Comparison of ENCODE assay signal across 1 cellular context in genomic region chr1:109912214-109912861, GRCh38.
A peak's percentile ranks its signal among the peaks of the same experiment; 100 is the strongest.
TF ChIP-seq lines count a peak whose summit lies in the region.

No MANE protein-coding gene starts in this region.

TF ChIP-seq in K562, 482 proteins besides CTCF, POLR2A, EP300 and RAD21 (continued from another document):
- TF ChIP-seq ZNF449 (CRISPR knock-in tag; IDR thresholded peaks at IDR 0.05) (no peak), ZNF184 (CRISPR knock-in tag; IDR thresholded peaks at IDR 0.05) (no peak), PHF8 (IDR thresholded peaks at IDR 0.05; ENCODE audit: borderline replicate concordance, low read length) (no peak), ID3 (CRISPR knock-in tag; IDR thresholded peaks at IDR 0.05) (no peak), ID3 (tag; IDR thresholded peaks at IDR 0.05) (no peak), ZFP36 (IDR thresholded peaks at IDR 0.05; ENCODE audit: low read depth, low read length, partially characterized antibody) (peak; percentile 24), ARID4B (CRISPR knock-in tag; IDR thresholded peaks at IDR 0.05) (no peak), ARNT (IDR thresholded peaks at IDR 0.05) (no peak), ZNF212 (CRISPR knock-in tag; IDR thresholded peaks at IDR 0.05) (no peak), SIN3B (IDR thresholded peaks at IDR 0.05; ENCODE audit: low read depth) (no peak), MAFF (IDR thresholded peaks at IDR 0.05; ENCODE audit: low read length) (no peak), KAT8 (IDR thresholded peaks at IDR 0.05; ENCODE audit: low read depth) (no peak), PKNOX1 (IDR thresholded peaks at IDR 0.05) (peak; percentile 35; the same call in 1 of the 2 replicates), U2AF1 (optimal IDR thresholded peaks at IDR 0.05; ENCODE audit: low read depth, low read length) (no peak), CHD1 (IDR thresholded peaks at IDR 0.05; ENCODE audit: low read length) (no peak)
